In the genomic region with DNA sequence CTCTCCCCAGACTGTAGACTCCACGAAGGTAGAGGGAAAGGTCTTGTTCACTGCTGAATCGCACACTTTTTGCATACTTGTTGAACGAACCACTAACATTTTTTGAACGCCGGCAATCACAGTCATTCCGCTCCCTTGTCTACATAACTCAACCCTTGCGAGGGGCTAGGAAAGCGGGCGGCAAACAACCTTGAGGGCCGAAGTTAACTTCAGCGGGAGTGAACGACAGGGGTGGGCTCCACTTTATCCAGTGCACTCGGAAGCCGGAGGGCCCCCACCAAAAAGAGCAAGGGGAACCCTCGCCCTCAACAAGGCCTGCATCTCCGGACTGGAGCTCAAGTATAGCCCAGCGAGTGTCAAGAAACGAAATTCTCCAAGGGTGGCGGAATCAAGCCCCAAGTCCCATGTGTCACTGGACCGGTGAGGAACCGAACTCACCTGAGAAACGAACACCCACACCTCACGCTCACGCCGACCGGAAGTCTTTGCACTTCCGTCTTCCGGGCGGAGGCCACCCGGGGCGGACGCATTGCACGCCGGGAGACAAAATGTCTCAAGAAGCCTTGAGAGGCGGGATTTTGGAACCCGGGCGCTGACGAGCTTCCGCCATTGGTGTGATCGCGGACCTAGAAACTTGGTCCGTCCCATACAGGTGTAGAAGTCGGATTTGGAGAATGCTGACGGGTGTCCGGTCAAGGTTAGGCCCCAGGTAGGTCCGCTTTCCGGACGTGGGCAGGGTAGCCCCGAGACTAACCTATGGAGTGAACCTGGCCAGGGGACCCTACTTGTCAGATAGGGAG, we compare ENCODE assay signal across 8 cellular contexts. TPM values are rescaled to one million over a fixed set of nuclear protein-coding genes. Genes with fewer than 3 reads are reported as not detected.
A peak's percentile ranks its signal among the peaks of the same experiment; 100 is the strongest.
DNase-seq lines count a peak whose midpoint lies in the region; ATAC-seq and TF ChIP-seq lines count a peak whose summit lies in the region.

A gene (minus strand): TSS at position 484 of the 800 bp plus-strand sequence. CDS start 1,644 bp downstream, outside the sequence.

- ATAC-seq in HG02759 (IDR thresholded peaks at IDR 0.05; ENCODE audit: unreplicated experiment), result peak; percentile 99

- H3K9me3 Mint-ChIP-seq in progenitor cell of endocrine pancreas (ENCODE audit: low read depth), result no peaks in the 10 kb centered on the region

- H3K36me3 Mint-ChIP-seq in progenitor cell of endocrine pancreas (ENCODE audit: insufficient read depth), result peaks cover 9% of the 10 kb centered on the region

- H3K4me1 ChIP-seq in adrenal gland (replicated peaks in 1 of 2), result peaks cover 20 to 46% of the 10 kb centered on the region in 2 donors
- peaks cover 54% of the 10 kb centered on the region for H3K4me1 ChIP-seq in left ventricle myocardium inferior
- no peaks in the 10 kb centered on the region for H3K4me1 ChIP-seq in urinary bladder (ENCODE audit: insufficient read depth)

- peak within 1 kb of the TSS; percentile 98 for H3K27ac Mint-ChIP-seq in progenitor cell of endocrine pancreas

- H3K27me3 Mint-ChIP-seq in progenitor cell of endocrine pancreas, result no peaks in the 10 kb centered on the region

- H3K27ac ChIP-seq in adrenal gland (peak within 1 kb of the TSS in 4 of 5 donors; percentile 48 to 84 (median 70)), left ventricle myocardium inferior (replicated peaks) (peak within 1 kb of the TSS; percentile 79), urinary bladder (ENCODE audit: low read depth) (no peak within 1 kb of the TSS)

- peaks cover 0 to 10% of the 10 kb centered on the region in 2 donors for H3K36me3 ChIP-seq in adrenal gland (replicated peaks in 1 of 2)
- H3K36me3 ChIP-seq in left ventricle myocardium inferior, result peaks cover 32% of the 10 kb centered on the region
- no peaks in the 10 kb centered on the region for H3K36me3 ChIP-seq in urinary bladder (ENCODE audit: insufficient read depth)

- intact Hi-C loops in adrenal gland (cut with DNase I) (no loop called here), left ventricle myocardium inferior (cut with micrococcal nuclease) (no loop called here)

- H3K4me3 ChIP-seq in GM12875 (ENCODE audit: low read depth, low read length) (peak within 1 kb of the TSS; percentile 89), adrenal gland (peak within 1 kb of the TSS; percentile 30 to 94 (median 70)), left ventricle myocardium inferior (peak within 1 kb of the TSS; percentile 99), urinary bladder (ENCODE audit: low read depth, low read length) (peak within 1 kb of the TSS; percentile 71)

- DNase-seq in NCI-H1417 (lab: John Stamatoyannopoulos, UW) (peak; percentile 91 to 97 (median 96)), T-helper 1 cell (peak; percentile 70 to 93 (median 82)), adrenal gland (peak; percentile 88 to 95 (median 92)), left ventricle myocardium inferior (peak; percentile 89), progenitor cell of endocrine pancreas (ENCODE audit: low spot score, unreplicated experiment) (peak; percentile 63)

- no peaks in the 10 kb centered on the region for H3K9me3 ChIP-seq in adrenal gland (replicated peaks in 1 of 3)
- no peaks in the 10 kb centered on the region for H3K9me3 ChIP-seq in left ventricle myocardium inferior (replicated peaks)

- WGBS in adrenal gland, 4 donors, result 0 to 2% (median 0%) methylated on average over 16 to 49 of the region's 49 CpGs
- WGBS in urinary bladder, result under 1% methylated on average over 49 of the region's 49 CpGs

- H3K27me3 ChIP-seq in adrenal gland, result no peaks in the 10 kb centered on the region
- H3K27me3 ChIP-seq in left ventricle myocardium inferior (ENCODE audit: low read depth), result no peaks in the 10 kb centered on the region

- peak; percentile 66 to 75 for TF ChIP-seq POLR2A in adrenal gland (IDR thresholded peaks at IDR 0.05)

- H3K4me3 Mint-ChIP-seq in progenitor cell of endocrine pancreas (ENCODE audit: low read depth), result peak within 1 kb of the TSS; percentile 90

- H3K4me1 Mint-ChIP-seq in progenitor cell of endocrine pancreas (ENCODE audit: low read depth), result peaks cover 13% of the 10 kb centered on the region

- TF ChIP-seq CTCF in GM12875 (IDR thresholded peaks at IDR 0.05; ENCODE audit: borderline replicate concordance, insufficient read depth, low read depth, low read length) (no peak), adrenal gland (IDR thresholded peaks at IDR 0.05) (no peak), left ventricle myocardium inferior (IDR thresholded peaks at IDR 0.05; ENCODE audit: borderline replicate concordance) (no peak), progenitor cell of endocrine pancreas (IDR thresholded peaks at IDR 0.05; ENCODE audit: unreplicated experiment) (no peak)

RNA-seq across cellular contexts. Expression of the gene that starts here (rescaled TPM):
- total RNA-seq in adrenal gland (10 to 100 TPM in 7 of 8 donors, 1 to 10 TPM in 1; 5.5 to 47.8 (median 33.3) TPM), left ventricle myocardium inferior (22.1 TPM), progenitor cell of endocrine pancreas (20.8 and 22.4 TPM in 2 replicates), urinary bladder (9.7 TPM)
- polyA plus RNA-seq in adrenal gland (100 to 1,000 TPM in 1 of 3 donors, 10 to 100 TPM in 2; 15.2 to 145 (median 16.1) TPM), urinary bladder (25.7 TPM)
